ENCODE assay signal across 11 cellular contexts in genomic region chr16:51392651-51393187, GRCh38.
DNase-seq lines count a peak whose midpoint lies in the region; ATAC-seq and TF ChIP-seq lines count a peak whose summit lies in the region.
"Had no signal": no experiment of that assay in that cellular context is flagged by ENCODE, and none has a peak within 500 bp of the region (broad histone marks: within the 10 kb centered on the region; RNA-seq: fewer than 3 reads in every experiment).

No MANE protein-coding gene starts in this region.

- no peak for TF ChIP-seq CTCF in brain (conservative IDR thresholded peaks at IDR 0.05)

- H3K4me3 ChIP-seq in HAP-1 (peak overlapping the region; percentile 6), iPS-15b (ENCODE audit: low read depth, low read length) (peak overlapping the region; percentile 3)

- H3K4me1 Mint-ChIP-seq in brain, result peaks cover 37% of the 10 kb centered on the region

- H3K27ac Mint-ChIP-seq in brain, result peak overlapping the region; percentile 32 to 90 (median 54)
- H3K27ac Mint-ChIP-seq: activated T-helper 1 cell treated with anti-CD3 and anti-CD28 coated beads, Interleukin-12 subunit alpha, Interleukin-12 subunit beta, Interleukin-2, Interleukin-4 antibody, amounts not matched to agents 30 ng/mL and 10 ng/mL and 1 ng/mL, durations not matched to agents 14 hours and 24 hours and 36 hours; dendritic cell treated with granulocyte-macrophage colony-stimulating factor and Interleukin-4, amounts not matched to agents 40 ng/mL and 50 ng/mL, for 4 days had no signal

- peak overlapping the region; percentile 4 to 67 (median 43) for H3K4me3 Mint-ChIP-seq in brain
- H3K4me3 Mint-ChIP-seq: activated T-helper 1 cell treated with anti-CD3 and anti-CD28 coated beads, Interleukin-12 subunit alpha, Interleukin-12 subunit beta, Interleukin-2, Interleukin-4 antibody, amounts not matched to agents 30 ng/mL and 10 ng/mL and 1 ng/mL, durations not matched to agents 14 hours and 24 hours and 36 hours; dendritic cell treated with granulocyte-macrophage colony-stimulating factor and Interleukin-4, amounts not matched to agents 40 ng/mL and 50 ng/mL, for 4 days had no signal

- H3K27me3 ChIP-seq in HAP-1 (ENCODE audit: low read depth) (no peaks in the 10 kb centered on the region), iPS-15b (ENCODE audit: control insufficient read depth, insufficient read depth, low read length) (no peaks in the 10 kb centered on the region)

- peaks cover 4 to 21% (median 14%) of the 10 kb centered on the region in 5 experiments for H3K9me3 Mint-ChIP-seq in brain
- H3K9me3 Mint-ChIP-seq: dendritic cell treated with granulocyte-macrophage colony-stimulating factor and Interleukin-4, amounts not matched to agents 40 ng/mL and 50 ng/mL, for 4 days had no signal

- H3K36me3 Mint-ChIP-seq in brain, result no peaks in the 10 kb centered on the region

- H3K36me3 ChIP-seq in HAP-1 (replicated peaks) (no peaks in the 10 kb centered on the region), iPS-15b (ENCODE audit: control insufficient read depth, insufficient read depth, low read length) (no peaks in the 10 kb centered on the region)

- no peak overlapping the region for H3K9ac ChIP-seq in iPS-15b (ENCODE audit: low read depth, low read length)

- H3K9me3 ChIP-seq in HAP-1 (no peaks in the 10 kb centered on the region), iPS-15b (ENCODE audit: control insufficient read depth, insufficient read depth, low read length) (peaks cover 9% of the 10 kb centered on the region)

- peak in 1 of 2 experiments; percentile 80 for DNase-seq in HAP-1 (ENCODE audit: low spot score in 2 of 2)
- DNase-seq in stromal cell of bone marrow (ENCODE audit: low read depth), result peak; percentile 31
- DNase-seq in COLO829 (ENCODE audit: low spot score), result no peak
- no peak for DNase-seq in DMS153 treated with DMSO at 0.1 percent for 48 hours (lab: John Stamatoyannopoulos, UW; ENCODE audit: unreplicated experiment)
- DNase-seq: NCI-H1930 had no signal

- ATAC-seq in GM21447 (IDR thresholded peaks at IDR 0.05; ENCODE audit: unreplicated experiment), result no peak
- ATAC-seq: PC-3 had no signal

- peaks cover 51% of the 10 kb centered on the region for H3K4me1 ChIP-seq in HAP-1
- H3K4me1 ChIP-seq in iPS-15b (ENCODE audit: control insufficient read depth, insufficient read depth, low read length), result peaks cover 26% of the 10 kb centered on the region

- in situ Hi-C loops in HAP-1 (cut with MboI; ENCODE audit: low sequenced_read_pairs), result no loop called here

- H3K27me3 Mint-ChIP-seq in brain, result no peaks in the 10 kb centered on the region
